In genomic region chr1:247165674-247166073, GRCh38 we compare ENCODE assay signal across 27 cellular contexts. TPM values are rescaled to one million over a fixed set of nuclear protein-coding genes. Genes with fewer than 3 reads are reported as not detected.
DNase-seq lines count a peak whose midpoint lies in the region; ATAC-seq and TF ChIP-seq lines count a peak whose summit lies in the region.
"Had no signal": no experiment of that assay in that cellular context is flagged by ENCODE, and none has a peak within 500 bp of the region (broad histone marks: within the 10 kb centered on the region; RNA-seq: fewer than 3 reads in every experiment).

No MANE protein-coding gene starts in this region.

- CTCF ChIA-PET in CD8-positive, alpha-beta T cell (lab: Charles Lee): no interaction called here

- peaks cover 7% of the 10 kb centered on the region for H3K4me1 ChIP-seq in BLaER1
- H3K4me1 ChIP-seq in trophoblast cell (ENCODE audit: control insufficient read depth in 1 of 2, insufficient read depth in 2 of 2, low read length in 2 of 2): peaks cover 0 to 4% of the 10 kb centered on the region in 2 experiments
- H3K4me1 ChIP-seq in CD8-positive, alpha-beta T cell (ENCODE audit: insufficient read depth, low read length): no peaks in the 10 kb centered on the region
- H3K4me1 ChIP-seq: A549, HAP-1, SJSA1 had no signal

- H3K4me2 ChIP-seq in BLaER1: no peak overlapping the region
- H3K4me2 ChIP-seq in trophoblast cell (ENCODE audit: low read length): no peak overlapping the region
- H3K4me2 ChIP-seq: A549, GM23338, KMS-11 had no signal

- H3K27ac Mint-ChIP-seq in activated T-helper 17 cell treated with anti-CD3 and anti-CD28 coated beads, Interleukin-2, amount 50 U/mL, for 72 hours: no peak overlapping the region
- no peak overlapping the region for H3K27ac Mint-ChIP-seq in CD8-positive, alpha-beta T cell
- H3K27ac Mint-ChIP-seq: CD14-positive monocyte, GM23338 had no signal

- no peak overlapping the region for H3K14ac ChIP-seq in trophoblast cell (ENCODE audit: low read length)

- H4K8ac ChIP-seq in trophoblast cell (ENCODE audit: low read depth, low read length): no peak overlapping the region

- peaks cover 25% of the 10 kb centered on the region for H3K9me3 Mint-ChIP-seq in activated T-helper 17 cell treated with anti-CD3 and anti-CD28 coated beads, Interleukin-2, amount 50 U/mL, for 72 hours
- H3K9me3 Mint-ChIP-seq in CD8-positive, alpha-beta T cell: peaks cover 60% of the 10 kb centered on the region

- H4K91ac ChIP-seq in trophoblast cell (ENCODE audit: low read depth, low read length): no peak overlapping the region

- H3K4me3 ChIP-seq in BLaER1 (peak overlapping the region; percentile 22), trophoblast cell (ENCODE audit: low read depth, low read length) (no peak overlapping the region)
- H3K4me3 ChIP-seq in CD8-positive, alpha-beta T cell (ENCODE audit: low read depth, low read length): no peak overlapping the region
- H3K4me3 ChIP-seq: A549, GM23338, HAP-1, SJSA1 had no signal

- no peak overlapping the region for H2AFZ ChIP-seq in trophoblast cell (ENCODE audit: insufficient read depth, low read length, poor library complexity)
- H2AFZ ChIP-seq: GM23338 had no signal

- no peak overlapping the region for H2BK12ac ChIP-seq in trophoblast cell (ENCODE audit: low read length)

- no peak for TF ChIP-seq CTCF in CD8-positive, alpha-beta T cell (IDR thresholded peaks at IDR 0.05)

- H2AK5ac ChIP-seq in trophoblast cell (ENCODE audit: low read length): no peak overlapping the region

- POLR2A ChIA-PET in CD8-positive, alpha-beta T cell (lab: Charles Lee): no interaction called here

- WGBS in trophoblast cell (ENCODE audit: extremely low coverage, insufficient coverage, insufficient read length): no CpG with 5 or more reads among the region's 4 CpGs

- H3K4me3 Mint-ChIP-seq in activated T-helper 17 cell treated with anti-CD3 and anti-CD28 coated beads, Interleukin-2, amount 50 U/mL, for 72 hours: no peak overlapping the region
- H3K4me3 Mint-ChIP-seq in CD8-positive, alpha-beta T cell: no peak overlapping the region
- H3K4me3 Mint-ChIP-seq: CD14-positive monocyte, GM23338 had no signal

- no peak overlapping the region for H3K18ac ChIP-seq in trophoblast cell (ENCODE audit: low read length)

- peaks cover 81% of the 10 kb centered on the region for H4K20me1 ChIP-seq in BLaER1

- intact Hi-C loops in CD8-positive, alpha-beta T cell (cut with DNase I, micrococcal nuclease): loop anchor here in 1 of 2 experiments (1.0 kb wide), 1 partner anchor 38 kb away; no protein-coding TSS in a partner anchor

- no peak overlapping the region for H3K27ac ChIP-seq in BLaER1
- no peak overlapping the region for H3K27ac ChIP-seq in trophoblast cell (ENCODE audit: low read depth, low read length)
- no peak overlapping the region for H3K27ac ChIP-seq in CD8-positive, alpha-beta T cell (ENCODE audit: low read depth, low read length)
- H3K27ac ChIP-seq: A549, KMS-11, SJSA1 had no signal

- no peaks in the 10 kb centered on the region for H3K79me1 ChIP-seq in trophoblast cell (ENCODE audit: low read length)

- H3K27me3 ChIP-seq in BLaER1 (no peaks in the 10 kb centered on the region), trophoblast cell (ENCODE audit: insufficient read depth, low read length) (no peaks in the 10 kb centered on the region)
- H3K27me3 ChIP-seq in CD8-positive, alpha-beta T cell (ENCODE audit: insufficient read depth, low read length): no peaks in the 10 kb centered on the region
- H3K27me3 ChIP-seq: SJSA1 had no signal

- H3K27me3 Mint-ChIP-seq in activated T-helper 17 cell treated with anti-CD3 and anti-CD28 coated beads, Interleukin-2, amount 50 U/mL, for 72 hours: no peaks in the 10 kb centered on the region
- H3K27me3 Mint-ChIP-seq in CD8-positive, alpha-beta T cell (ENCODE audit: low read depth): no peaks in the 10 kb centered on the region

- ATAC-seq in activated T-helper 17 cell treated with anti-CD3 and anti-CD28 coated beads, Interleukin-2, amount 50 U/mL, for 72 hours (replicated peaks): peak; percentile 40
- no peak for ATAC-seq in CD8-positive, alpha-beta T cell
- ATAC-seq in GM21447 (IDR thresholded peaks at IDR 0.05; ENCODE audit: unreplicated experiment): no peak
- ATAC-seq: A549, GM23338 had no signal

- H3K23ac ChIP-seq in trophoblast cell (ENCODE audit: low read length): no peak overlapping the region

- peaks cover 17% of the 10 kb centered on the region for H3K79me2 ChIP-seq in trophoblast cell (ENCODE audit: control insufficient read depth, insufficient read depth, low read length, poor library complexity)

- H4K12ac ChIP-seq in trophoblast cell (ENCODE audit: low read depth, low read length): no peak overlapping the region

- DNase-seq in EH (ENCODE audit: low read depth) (peak; percentile 13), trophoblast cell (no peak), AML-193 (lab: John Stamatoyannopoulos, UW) (no peak)
- no peak for DNase-seq in CD8-positive, alpha-beta T cell
- DNase-seq: Calu3, DMS153, DND-41, IMR-90, NCI-H1092, NCI-H1417 treated with DMSO at 0.1 percent for 48 hours, NCI-H1694 treated with DMSO at 0.1 percent for 48 hours, NCI-H2081, NCI-H2171, NCI-H226, NCI-H510A, NCI-H69, Right ventricle myocardium superior, RPMI8226 had no signal

- H3K9me3 ChIP-seq in BLaER1: peaks cover 90% of the 10 kb centered on the region
- H3K9me3 ChIP-seq in trophoblast cell (ENCODE audit: insufficient read depth, low read depth, low read length): no peaks in the 10 kb centered on the region
- H3K9me3 ChIP-seq in CD8-positive, alpha-beta T cell (ENCODE audit: low read length): peaks cover 34% of the 10 kb centered on the region

- peaks cover 10% of the 10 kb centered on the region for H3K4me1 Mint-ChIP-seq in activated T-helper 17 cell treated with anti-CD3 and anti-CD28 coated beads, Interleukin-2, amount 50 U/mL, for 72 hours
- H3K4me1 Mint-ChIP-seq in CD8-positive, alpha-beta T cell (ENCODE audit: low read depth): peaks cover 44% of the 10 kb centered on the region

- H3K36me3 Mint-ChIP-seq in activated T-helper 17 cell treated with anti-CD3 and anti-CD28 coated beads, Interleukin-2, amount 50 U/mL, for 72 hours (ENCODE audit: low read depth): peaks cover 58% of the 10 kb centered on the region
- H3K36me3 Mint-ChIP-seq in CD8-positive, alpha-beta T cell: peaks cover 68% of the 10 kb centered on the region

- no peak overlapping the region for H3K9ac ChIP-seq in BLaER1
- H3K9ac ChIP-seq in trophoblast cell (ENCODE audit: low read length): no peak overlapping the region
- H3K9ac ChIP-seq: KMS-11 had no signal

- no peak overlapping the region for H2BK5ac ChIP-seq in trophoblast cell (ENCODE audit: low read depth, low read length, poor library complexity)

- H3K4ac ChIP-seq in trophoblast cell (ENCODE audit: low read depth, low read length): peak overlapping the region; percentile 24

- H2BK120ac ChIP-seq in trophoblast cell (ENCODE audit: insufficient read depth, low read length, poor library complexity): no peak overlapping the region

- peaks cover 82% of the 10 kb centered on the region for H3K36me3 ChIP-seq in BLaER1
- H3K36me3 ChIP-seq in trophoblast cell (ENCODE audit: control insufficient read depth in 1 of 2, insufficient read depth in 2 of 2, low read length in 2 of 2): peaks cover 7 to 10% of the 10 kb centered on the region in 2 experiments
- no peaks in the 10 kb centered on the region for H3K36me3 ChIP-seq in CD8-positive, alpha-beta T cell (ENCODE audit: insufficient read depth, low read length)

RNA-seq across cellular contexts. Expression of gene ZNF124, which starts 6.1 kb away (rescaled TPM):
- total RNA-seq in activated T-helper 17 cell treated with anti-CD3 and anti-CD28 coated beads, Interleukin-2, amount 50 U/mL, for 72 hours: 10 to 100 TPM; 11.6 to 14.4 TPM
- 23.5 and 23.8 TPM in 2 replicates for polyA plus RNA-seq in trophoblast cell (2013)
- 10 to 100 TPM; 22.4 to 23.4 TPM for total RNA-seq in CD8-positive, alpha-beta T cell
